ENCODE assay signal across 23 cellular contexts in the genomic region with DNA sequence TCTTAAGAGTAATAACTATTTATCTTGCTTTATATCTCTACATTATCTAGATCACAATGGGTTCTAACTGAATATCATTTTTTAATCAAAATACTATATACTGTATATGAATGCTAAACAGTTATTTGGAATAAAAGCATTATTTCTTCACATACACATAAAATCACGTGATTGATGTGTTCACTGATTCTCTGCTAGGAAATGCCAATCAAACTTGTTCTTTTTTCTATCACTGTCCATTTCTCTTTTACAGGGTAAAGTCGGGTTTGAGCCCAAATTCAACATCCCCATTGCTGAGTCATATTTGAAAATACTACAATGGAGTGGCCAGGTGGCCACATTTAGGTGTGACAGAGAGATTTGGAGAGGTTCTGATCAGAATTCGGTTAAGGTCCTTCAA.
DNase-seq lines count a peak whose midpoint lies in the region; ATAC-seq, FAIRE-seq and TF ChIP-seq lines count a peak whose summit lies in the region.
"Had no signal": no experiment of that assay in that cellular context is flagged by ENCODE, and none has a peak within 500 bp of the region (broad histone marks: within the 10 kb centered on the region; RNA-seq: fewer than 3 reads in every experiment).

No MANE protein-coding gene starts in this region.

- 85% methylated on average over 3 of the region's 3 CpGs for WGBS in mammary epithelial cell (ENCODE audit: low coverage, missing lambda C conversion rate)
- 2% methylated on average over 3 of the region's 3 CpGs for WGBS in K562 (ENCODE audit: insufficient coverage, low coverage, missing lambda C conversion rate)
- 70% methylated on average over 3 of the region's 3 CpGs for WGBS in suprapubic skin

- intact Hi-C loops in MCF 10A (cut with micrococcal nuclease) (no loop called here), mammary epithelial cell (cut with micrococcal nuclease) (no loop called here), K562 (cut with micrococcal nuclease) (no loop called here), PC-3 (cut with micrococcal nuclease) (no loop called here)

- H4K20me1 ChIP-seq in mammary epithelial cell (ENCODE audit: insufficient read depth, low read length): no peaks in the 10 kb centered on the region
- H4K20me1 ChIP-seq in K562 (replicated peaks; ENCODE audit: control insufficient read depth, insufficient read depth, low read length): no peaks in the 10 kb centered on the region
- H4K20me1 ChIP-seq in neural cell (ENCODE audit: insufficient read depth): no peaks in the 10 kb centered on the region
- no peaks in the 10 kb centered on the region for H4K20me1 ChIP-seq in PC-3 (ENCODE audit: low read length)
- H4K20me1 ChIP-seq: BLaER1 treated with 17β-estradiol and CSF1 and Interleukin-3, amounts not matched to agents 10 nM and 100 nM had no signal

- peaks cover 11% of the 10 kb centered on the region for H3K4me1 Mint-ChIP-seq in MCF 10A (ENCODE audit: insufficient read depth, unreplicated experiment)
- H3K4me1 Mint-ChIP-seq: B cell had no signal

- no peak for ATAC-seq in K562
- ATAC-seq in GM21825 (IDR thresholded peaks at IDR 0.05; ENCODE audit: unreplicated experiment): no peak
- ATAC-seq in PC-3: no peak
- ATAC-seq: A549; CD8-positive, alpha-beta T cell had no signal

- H2AFZ ChIP-seq in mammary epithelial cell (ENCODE audit: low read depth, low read length): no peak overlapping the region
- no peak overlapping the region for H2AFZ ChIP-seq in K562 (ENCODE audit: low read depth, low read length)
- H2AFZ ChIP-seq in neural cell (ENCODE audit: low read depth, low read length): no peak overlapping the region
- H2AFZ ChIP-seq in PC-3 (ENCODE audit: low read length): no peak overlapping the region

- TF ChIP-seq CTCF in MCF 10A (IDR thresholded peaks at IDR 0.05; ENCODE audit: unreplicated experiment) (no peak), mammary epithelial cell (conservative IDR thresholded peaks at IDR 0.05 in 1 of 2, IDR thresholded peaks at IDR 0.05 in 1 of 2; ENCODE audit: extremely low read depth in 1 of 2, insufficient read depth in 1 of 2, low read depth in 1 of 2, low read length in 2 of 2) (no peak), K562 (IDR thresholded peaks at IDR 0.05 in 2 of 3, conservative IDR thresholded peaks at IDR 0.05 in 1 of 3; ENCODE audit: insufficient read depth in 2 of 3, low read depth in 1 of 3, low read length in 3 of 3) (no peak), neural cell (IDR thresholded peaks at IDR 0.05; ENCODE audit: poor library complexity, severe bottlenecking) (no peak), suprapubic skin (IDR thresholded peaks at IDR 0.05) (no peak), PC-3 (conservative IDR thresholded peaks at IDR 0.05; ENCODE audit: low read depth, low read length) (no peak)

- H3K4me1 ChIP-seq in mammary epithelial cell (ENCODE audit: insufficient read depth, low read length) (peaks cover 8% of the 10 kb centered on the region), K562 (replicated peaks in 1 of 2; ENCODE audit: control insufficient read depth in 2 of 2, insufficient read depth in 2 of 2, low read length in 2 of 2) (no peaks in the 10 kb centered on the region), suprapubic skin (no peaks in the 10 kb centered on the region), PC-3 (ENCODE audit: insufficient read depth, low read length) (no peaks in the 10 kb centered on the region)
- H3K4me1 ChIP-seq: A549; BLaER1 treated with 17β-estradiol and CSF1 and Interleukin-3, amounts not matched to agents 10 nM and 100 nM; Caco-2 had no signal

- no peaks in the 10 kb centered on the region for H3K9me1 ChIP-seq in K562 (ENCODE audit: control insufficient read depth, insufficient read depth, low read length)

- H3K4me2 ChIP-seq in mammary epithelial cell (ENCODE audit: insufficient read depth, low read depth, low read length) (no peak overlapping the region), K562 (ENCODE audit: insufficient read depth, low read length) (no peak overlapping the region), neural cell (ENCODE audit: low read length) (no peak overlapping the region), PC-3 (ENCODE audit: low read length) (no peak overlapping the region)
- H3K4me2 ChIP-seq: A549; BLaER1 treated with 17β-estradiol and CSF1 and Interleukin-3, amounts not matched to agents 10 nM and 100 nM had no signal

- H3K9me2 ChIP-seq in neural cell (ENCODE audit: insufficient read depth, low read length) (no peaks in the 10 kb centered on the region), PC-3 (replicated peaks; ENCODE audit: low read length) (no peaks in the 10 kb centered on the region)

- peaks cover 7% of the 10 kb centered on the region for H3K9me3 Mint-ChIP-seq in MCF 10A (ENCODE audit: unreplicated experiment)

- CTCF ChIA-PET in MCF 10A (lab: Yijun Ruan, JAX) (no interaction called here), mammary epithelial cell (lab: Charles Lee; ENCODE audit: low non-redundant PET) (no interaction called here), K562 (lab: Yijun Ruan, JAX; ENCODE audit: low intra/inter-chr PET ratio) (no interaction called here), PC-3 (lab: Charles Lee) (no interaction called here)

- TF ChIP-seq EP300 in K562 (IDR thresholded peaks at IDR 0.05; ENCODE audit: low read length): no peak
- TF ChIP-seq EP300 in neural cell (conservative IDR thresholded peaks at IDR 0.05; ENCODE audit: poor library complexity, severe bottlenecking): peak; percentile 56
- TF ChIP-seq EP300 in suprapubic skin (IDR thresholded peaks at IDR 0.05): no peak

- H3K36me3 Mint-ChIP-seq in MCF 10A (ENCODE audit: insufficient read depth, unreplicated experiment): no peaks in the 10 kb centered on the region
- H3K36me3 Mint-ChIP-seq: CD8-positive, alpha-beta T cell had no signal

- H3F3A ChIP-seq in neural cell (ENCODE audit: insufficient read depth, low read length, poor library complexity, severe bottlenecking): no peaks in the 10 kb centered on the region
- no peaks in the 10 kb centered on the region for H3F3A ChIP-seq in PC-3 (ENCODE audit: low read length, unreplicated experiment)

- TF ChIP-seq POLR2A in K562 (conservative IDR thresholded peaks at IDR 0.05) (no peak), suprapubic skin (IDR thresholded peaks at IDR 0.05) (no peak)

- FAIRE-seq in K562 (lab: Jason Lieb, UNC) (no peak), urothelium cell line (lab: Jason Lieb, UNC) (no peak)
- FAIRE-seq: A549, G401.6, GM12891, GM19239 had no signal

- DNase-seq in MCF 10A (ENCODE audit: unreplicated experiment): no peak
- no peak for DNase-seq in mammary epithelial cell
- DNase-seq in K562 (ENCODE audit: extremely low read depth in 1 of 4, low spot score in 3 of 4): no peak
- peak; percentile 2 for DNase-seq in urothelium cell line (ENCODE audit: low spot score)
- no peak for DNase-seq in suprapubic skin (ENCODE audit: low spot score in 2 of 2)
- DNase-seq in PC-3: no peak
- DNase-seq: AML-193; Caco-2; Calu3; CD4-positive, alpha-beta T cell; CD8-positive, alpha-beta T cell; DMS79 treated with DMSO at 0.1 percent for 48 hours; GF-D8 had no signal

- H3K27ac Mint-ChIP-seq in MCF 10A (ENCODE audit: low read depth, unreplicated experiment): peak overlapping the region; percentile 64
- H3K27ac Mint-ChIP-seq: B cell; CD4-positive, alpha-beta T cell; CD8-positive, alpha-beta T cell had no signal

- in situ Hi-C loops in mammary epithelial cell (cut with MboI; ENCODE audit: low sequenced_read_pairs in 2 of 2) (no loop called here), K562 (cut with MboI) (no loop called here)

- H3K36me3 ChIP-seq in mammary epithelial cell (ENCODE audit: insufficient read depth, low read length) (no peaks in the 10 kb centered on the region), K562 (ENCODE audit: control insufficient read depth, insufficient read depth, low read length) (no peaks in the 10 kb centered on the region), neural cell (ENCODE audit: insufficient read depth, low read length) (no peaks in the 10 kb centered on the region), suprapubic skin (no peaks in the 10 kb centered on the region), PC-3 (ENCODE audit: low read depth, low read length) (no peaks in the 10 kb centered on the region)
- H3K36me3 ChIP-seq: BLaER1 treated with 17β-estradiol and CSF1 and Interleukin-3, amounts not matched to agents 10 nM and 100 nM had no signal

- dilution Hi-C loops in mammary epithelial cell (cut with HindIII; ENCODE audit: low sequenced_read_pairs): no loop called here

- H3K79me2 ChIP-seq in mammary epithelial cell (ENCODE audit: insufficient read depth, low read length) (no peaks in the 10 kb centered on the region), K562 (ENCODE audit: control insufficient read depth, insufficient read depth, low read length) (no peaks in the 10 kb centered on the region), neural cell (replicated peaks; ENCODE audit: insufficient read depth, low read length) (no peaks in the 10 kb centered on the region), PC-3 (ENCODE audit: low read length) (no peaks in the 10 kb centered on the region)

- H3K9me3 ChIP-seq in mammary epithelial cell (replicated peaks; ENCODE audit: insufficient read depth, low read length) (no peaks in the 10 kb centered on the region), K562 (replicated peaks; ENCODE audit: control insufficient read depth, insufficient read depth, low read depth, low read length) (no peaks in the 10 kb centered on the region; the same call in 1 of the 2 replicates), neural cell (ENCODE audit: low read length) (no peaks in the 10 kb centered on the region), suprapubic skin (no peaks in the 10 kb centered on the region), PC-3 (ENCODE audit: low read length) (no peaks in the 10 kb centered on the region)
- H3K9me3 ChIP-seq: A549, Caco-2 had no signal

- H3K9ac ChIP-seq in mammary epithelial cell (ENCODE audit: insufficient read depth, low read length): no peak overlapping the region
- H3K9ac ChIP-seq in K562 (ENCODE audit: insufficient read depth in 1 of 2, low read depth in 2 of 2, low read length in 2 of 2): no peak overlapping the region
- H3K9ac ChIP-seq in neural cell (ENCODE audit: low read length): no peak overlapping the region
- H3K9ac ChIP-seq in PC-3 (ENCODE audit: low read length): no peak overlapping the region
- H3K9ac ChIP-seq: BLaER1 treated with 17β-estradiol and CSF1 and Interleukin-3, amounts not matched to agents 10 nM and 100 nM had no signal

- TF ChIP-seq RAD21 in K562 (CRISPR knock-in tag; conservative IDR thresholded peaks at IDR 0.05 in 1 of 2, IDR thresholded peaks at IDR 0.05 in 1 of 2) (no peak), neural cell (conservative IDR thresholded peaks at IDR 0.05) (no peak)

- no TSS peak for BruUV-seq in MCF 10A (replicated peaks; lab: Mats Ljungman, UMichigan)
- BruUV-seq in mammary epithelial cell (replicated peaks; lab: Mats Ljungman, UMichigan): no TSS peak
- BruUV-seq in K562 (replicated peaks; lab: Mats Ljungman, UMichigan): no TSS peak
- BruUV-seq in PC-3 (replicated peaks; lab: Mats Ljungman, UMichigan): no TSS peak

- H3K27ac ChIP-seq in mammary epithelial cell (ENCODE audit: insufficient read depth, low read depth, low read length): no peak overlapping the region
- no peak overlapping the region for H3K27ac ChIP-seq in K562 (ENCODE audit: extremely low read depth, low read depth, low read length)
- no peak overlapping the region for H3K27ac ChIP-seq in neural cell (ENCODE audit: low read length)
- H3K27ac ChIP-seq in suprapubic skin: no peak overlapping the region
- H3K27ac ChIP-seq in PC-3 (ENCODE audit: low read length): no peak overlapping the region
- H3K27ac ChIP-seq: 22Rv1; A549; BLaER1 treated with 17β-estradiol and CSF1 and Interleukin-3, amounts not matched to agents 10 nM and 100 nM; C4-2B had no signal

- POLR2A ChIA-PET in MCF 10A (lab: Yijun Ruan, JAX) (interaction anchor here (0.7 to 1.5 kb wide), 2 partner anchors 26 to 34 kb away, joined by 3 to 5 read pairs; no protein-coding TSS in a partner anchor), K562 (lab: Yijun Ruan, JAX) (no interaction called here), PC-3 (lab: Charles Lee; ENCODE audit: unreplicated experiment) (no interaction called here)

- H3K4me3 ChIP-seq in mammary epithelial cell (replicated peaks in 1 of 3; ENCODE audit: insufficient read depth in 1 of 3, low read depth in 2 of 3, low read length in 3 of 3): no peak overlapping the region
- no peak overlapping the region for H3K4me3 ChIP-seq in K562
- no peak overlapping the region for H3K4me3 ChIP-seq in neural cell (ENCODE audit: low read length)
- no peak overlapping the region for H3K4me3 ChIP-seq in suprapubic skin
- no peak overlapping the region for H3K4me3 ChIP-seq in PC-3 (ENCODE audit: low read length)
- H3K4me3 ChIP-seq: A549; BLaER1 treated with 17β-estradiol and CSF1 and Interleukin-3, amounts not matched to agents 10 nM and 100 nM had no signal

- H3K4me3 Mint-ChIP-seq in MCF 10A (ENCODE audit: unreplicated experiment): no peak overlapping the region
- H3K4me3 Mint-ChIP-seq: B cell; CD4-positive, alpha-beta T cell; CD8-positive, alpha-beta T cell had no signal

- H3K27me3 Mint-ChIP-seq in MCF 10A (ENCODE audit: insufficient read depth, unreplicated experiment): no peaks in the 10 kb centered on the region
- H3K27me3 Mint-ChIP-seq: B cell; CD4-positive, alpha-beta T cell had no signal

- H3K27me3 ChIP-seq in mammary epithelial cell (ENCODE audit: insufficient read depth, low read length) (no peaks in the 10 kb centered on the region), K562 (ENCODE audit: control insufficient read depth in 2 of 2, insufficient read depth in 2 of 2, low read length in 2 of 2) (no peaks in the 10 kb centered on the region), neural cell (ENCODE audit: insufficient read depth, low read depth, low read length) (no peaks in the 10 kb centered on the region), suprapubic skin (no peaks in the 10 kb centered on the region), PC-3 (ENCODE audit: low read length) (no peaks in the 10 kb centered on the region)
- H3K27me3 ChIP-seq: BLaER1 treated with 17β-estradiol and CSF1 and Interleukin-3, amounts not matched to agents 10 nM and 100 nM had no signal
